14 cellular contexts compared by ENCODE assay signal in genomic region chr12:124563809-124564208, GRCh38. TPM values are rescaled to one million over a fixed set of nuclear protein-coding genes. Genes with fewer than 3 reads are reported as not detected.
DNase-seq lines count a peak whose midpoint lies in the region; ATAC-seq, FAIRE-seq and TF ChIP-seq lines count a peak whose summit lies in the region.
"Had no signal": no experiment of that assay in that cellular context is flagged by ENCODE, and none has a peak within 500 bp of the region (broad histone marks: within the 10 kb centered on the region; RNA-seq: fewer than 3 reads in every experiment).

No MANE protein-coding gene starts in this region.

- H4K20me1 ChIP-seq in HepG2 (ENCODE audit: insufficient read depth, low read length) (peaks cover 50% of the 10 kb centered on the region), K562 (replicated peaks; ENCODE audit: control insufficient read depth, insufficient read depth, low read length) (peaks cover 49% of the 10 kb centered on the region), GM23248 (ENCODE audit: insufficient read depth) (peaks cover 15% of the 10 kb centered on the region; the same call in 1 of the 2 replicates)

- H3K9ac ChIP-seq in HepG2 (ENCODE audit: insufficient read depth, low read depth, low read length) (no peak overlapping the region), K562 (ENCODE audit: insufficient read depth in 1 of 2, low read depth in 2 of 2, low read length in 2 of 2) (no peak overlapping the region), GM23248 (no peak overlapping the region)
- H3K9ac ChIP-seq: SK-N-SH had no signal

- in situ Hi-C loops in HepG2 (cut with HindIII; ENCODE audit: extremely low pct_ligation_motif_present, low pct_unique_long_range_greater_than_20kb) = no loop called here
- in situ Hi-C loops in K562 (cut with MboI) = no loop called here
- in situ Hi-C loops in GM23248 (cut with MboI) = no loop called here

- no peak overlapping the region for H3K4me3 ChIP-seq in HepG2 (replicated peaks in 1 of 3; ENCODE audit: insufficient read depth in 1 of 3, low read depth in 2 of 3, low read length in 3 of 3)
- H3K4me3 ChIP-seq in right lobe of liver = no peak overlapping the region
- no peak overlapping the region for H3K4me3 ChIP-seq in K562
- no peak overlapping the region for H3K4me3 ChIP-seq in vagina
- H3K4me3 ChIP-seq in GM23248 = no peak overlapping the region

- no peaks in the 10 kb centered on the region for H3K9me3 ChIP-seq in HepG2 (ENCODE audit: low read length)
- no peaks in the 10 kb centered on the region for H3K9me3 ChIP-seq in right lobe of liver
- H3K9me3 ChIP-seq in K562 (replicated peaks; ENCODE audit: control insufficient read depth, insufficient read depth, low read depth, low read length) = no peaks in the 10 kb centered on the region
- H3K9me3 ChIP-seq in vagina = no peaks in the 10 kb centered on the region
- H3K9me3 ChIP-seq in GM23248 (ENCODE audit: low read depth) = no peaks in the 10 kb centered on the region
- H3K9me3 ChIP-seq: SK-N-SH had no signal

- H3K4me1 Mint-ChIP-seq in naive B cell = peaks cover 40 to 51% (median 45%) of the 10 kb centered on the region in 3 donors

- BruUV-seq in HepG2 (replicated peaks; lab: Mats Ljungman, UMichigan) = TSS peak; percentile 36
- TSS peak; percentile 29 for BruUV-seq in K562 (replicated peaks; lab: Mats Ljungman, UMichigan)

- H3K9me3 Mint-ChIP-seq in naive B cell = peaks cover 0 to 3% (median 0%) of the 10 kb centered on the region in 7 donors

- peak overlapping the region in 2 of 6 donors; percentile 20 to 87 for H3K27ac Mint-ChIP-seq in naive B cell

- no peak for ATAC-seq in HepG2
- ATAC-seq in right lobe of liver = no peak
- ATAC-seq in K562 = no peak
- no peak for ATAC-seq in naive B cell (ENCODE audit: low read depth in 2 of 2)
- no peak for ATAC-seq in GM21447 (IDR thresholded peaks at IDR 0.05; ENCODE audit: unreplicated experiment)
- ATAC-seq: heart left ventricle, left lung had no signal

- TF ChIP-seq RAD21 in HepG2 (CRISPR knock-in tag; IDR thresholded peaks at IDR 0.05) (no peak), K562 (CRISPR knock-in tag; conservative IDR thresholded peaks at IDR 0.05 in 1 of 2, IDR thresholded peaks at IDR 0.05 in 1 of 2) (no peak)

- no peaks in the 10 kb centered on the region for H3K9me2 ChIP-seq in GM23248 (ENCODE audit: insufficient read depth)
- H3K9me2 ChIP-seq: SK-N-SH had no signal

- H2AFZ ChIP-seq in HepG2 (ENCODE audit: low read length) (no peak overlapping the region), K562 (ENCODE audit: low read depth, low read length) (no peak overlapping the region), GM23248 (no peak overlapping the region)

- peaks cover 0 to 3% of the 10 kb centered on the region in 2 experiments; a peak in 1 of 5 replicates for H3K27me3 ChIP-seq in HepG2 (ENCODE audit: control insufficient read depth in 1 of 2, insufficient read depth in 2 of 2, low read length in 2 of 2)
- H3K27me3 ChIP-seq in right lobe of liver = no peaks in the 10 kb centered on the region
- no peaks in the 10 kb centered on the region for H3K27me3 ChIP-seq in K562 (ENCODE audit: control insufficient read depth in 2 of 2, insufficient read depth in 2 of 2, low read length in 2 of 2)
- H3K27me3 ChIP-seq in vagina = no peaks in the 10 kb centered on the region
- no peaks in the 10 kb centered on the region for H3K27me3 ChIP-seq in GM23248 (replicated peaks; ENCODE audit: insufficient read depth)
- H3K27me3 ChIP-seq: heart left ventricle, left lung had no signal

- no peak for FAIRE-seq in HepG2 (lab: Jason Lieb, UNC)
- FAIRE-seq in K562 (lab: Jason Lieb, UNC) = no peak
- FAIRE-seq: small intestine had no signal

- WGBS in HepG2 (ENCODE audit: low lambda C conversion rate) = 95% methylated on average over 10 of the region's 10 CpGs
- 81% methylated on average over 7 of the region's 10 CpGs for WGBS in right lobe of liver (ENCODE audit: insufficient coverage, low coverage, low lambda C conversion rate, missing lambda C conversion rate)
- 79% methylated on average over 10 of the region's 10 CpGs for WGBS in K562 (ENCODE audit: insufficient coverage, low coverage, missing lambda C conversion rate)
- 79 to 80% methylated on average over 10 of the region's 10 CpGs for WGBS in GM23248 (ENCODE audit: low coverage in 1 of 2, low lambda C conversion rate in 2 of 2, missing lambda C conversion rate in 2 of 2), 2 experiments

- H3K27me3 Mint-ChIP-seq in naive B cell = no peaks in the 10 kb centered on the region

- H3K4me1 ChIP-seq in HepG2 (ENCODE audit: insufficient read depth, low read length) = peaks cover 19% of the 10 kb centered on the region
- peaks cover 0 to 19% (median 5%) of the 10 kb centered on the region in 4 donors for H3K4me1 ChIP-seq in right lobe of liver
- peaks cover 13 to 52% of the 10 kb centered on the region in 2 experiments for H3K4me1 ChIP-seq in K562 (replicated peaks in 1 of 2; ENCODE audit: control insufficient read depth in 2 of 2, insufficient read depth in 2 of 2, low read length in 2 of 2)
- H3K4me1 ChIP-seq in vagina = peaks cover 71% of the 10 kb centered on the region
- H3K4me1 ChIP-seq in GM23248 (ENCODE audit: insufficient read depth) = peaks cover 9% of the 10 kb centered on the region

- CTCF ChIA-PET in HepG2 (lab: Yijun Ruan, JAX; ENCODE audit: low intra/inter-chr PET ratio, low total read pairs) (no interaction called here), K562 (lab: Yijun Ruan, JAX; ENCODE audit: low intra/inter-chr PET ratio) (no interaction called here)

- H3K79me2 ChIP-seq in HepG2 (ENCODE audit: insufficient read depth, low read length) = peaks cover 69% of the 10 kb centered on the region
- H3K79me2 ChIP-seq in K562 (ENCODE audit: control insufficient read depth, insufficient read depth, low read length) = peaks cover 85% of the 10 kb centered on the region
- peaks cover 82% of the 10 kb centered on the region for H3K79me2 ChIP-seq in GM23248 (ENCODE audit: insufficient read depth)

- H3K9me1 ChIP-seq in K562 (ENCODE audit: control insufficient read depth, insufficient read depth, low read length) = no peaks in the 10 kb centered on the region

- H3K36me3 Mint-ChIP-seq in naive B cell = peaks cover 0 to 9% of the 10 kb centered on the region in 2 donors

- POLR2A ChIA-PET in HepG2 (lab: Yijun Ruan, JAX) (no interaction called here), K562 (lab: Yijun Ruan, JAX) (interaction anchor here (1.0 to 1.5 kb wide), 2 partner anchors 12 to 15 kb away, joined by 3 to 4 read pairs; no protein-coding TSS in a partner anchor)

- TF ChIP-seq CTCF in HepG2 (CRISPR knock-in tag; IDR thresholded peaks at IDR 0.05) = no peak
- TF ChIP-seq CTCF in right lobe of liver (IDR thresholded peaks at IDR 0.05) = no peak
- TF ChIP-seq CTCF in K562 (IDR thresholded peaks at IDR 0.05 in 2 of 3, conservative IDR thresholded peaks at IDR 0.05 in 1 of 3; ENCODE audit: insufficient read depth in 2 of 3, low read depth in 1 of 3, low read length in 3 of 3) = no peak
- no peak for TF ChIP-seq CTCF in vagina (IDR thresholded peaks at IDR 0.05)

- no peak for DNase-seq in HepG2 (ENCODE audit: low spot score)
- no peak for DNase-seq in right lobe of liver
- DNase-seq in K562 (ENCODE audit: extremely low read depth in 1 of 4, low spot score in 3 of 4) = no peak
- no peak for DNase-seq in naive B cell
- DNase-seq in vagina (ENCODE audit: extremely low spot score in 2 of 2) = no peak
- DNase-seq in GM23248 = no peak
- no peak for DNase-seq in C1 segment of cervical spinal cord (lab: John Stamatoyannopoulos, UW)
- DNase-seq: activated naive CD4-positive, alpha-beta T cell treated with anti-CD3 and anti-CD28 coated beads, Interleukin-2, amount 50 U/mL, for 16 hours; heart left ventricle; left lung; NCI-H2227 treated with DMSO at 0.1 percent for 48 hours; SK-N-SH; small intestine had no signal

- H3K27ac ChIP-seq in HepG2 (ENCODE audit: extremely low read length, insufficient read depth, low read length) = no peak overlapping the region
- no peak overlapping the region for H3K27ac ChIP-seq in right lobe of liver
- no peak overlapping the region for H3K27ac ChIP-seq in K562 (ENCODE audit: extremely low read depth, low read depth, low read length)
- peak overlapping the region; percentile 98 for H3K27ac ChIP-seq in vagina
- no peak overlapping the region for H3K27ac ChIP-seq in GM23248

- no peak for TF ChIP-seq EP300 in HepG2 (IDR thresholded peaks at IDR 0.05; ENCODE audit: low read depth in 2 of 2, low read length in 2 of 2)
- TF ChIP-seq EP300 in HepG2 (CRISPR knock-in tag; IDR thresholded peaks at IDR 0.05; ENCODE audit: borderline replicate concordance) = no peak
- TF ChIP-seq EP300 in K562 (IDR thresholded peaks at IDR 0.05; ENCODE audit: low read length) = no peak

- H3K4me2 ChIP-seq in HepG2 (ENCODE audit: low read depth, low read length) = no peak overlapping the region
- H3K4me2 ChIP-seq in K562 (ENCODE audit: insufficient read depth, low read length) = no peak overlapping the region
- H3K4me2 ChIP-seq in GM23248 (ENCODE audit: unreplicated experiment) = no peak overlapping the region
- H3K4me2 ChIP-seq: SK-N-SH had no signal

- H3K36me3 ChIP-seq in HepG2 (replicated peaks in 1 of 2; ENCODE audit: control insufficient read depth in 1 of 2, insufficient read depth in 2 of 2, low read length in 2 of 2) (no peaks in the 10 kb centered on the region), right lobe of liver (no peaks in the 10 kb centered on the region), K562 (ENCODE audit: control insufficient read depth, insufficient read depth, low read length) (peaks cover 13% of the 10 kb centered on the region; the same call in 1 of the 3 replicates), vagina (no peaks in the 10 kb centered on the region), GM23248 (ENCODE audit: low read depth) (no peaks in the 10 kb centered on the region)

- intact Hi-C loops in HepG2 (cut with micrococcal nuclease; ENCODE audit: unreplicated experiment) (loop anchor here (10.0 kb wide), 3 partner anchors 49 to 211 kb away; no protein-coding TSS in a partner anchor), right lobe of liver (cut with DNase I) (loop anchor here in 1 of 2 donors (10.0 kb wide), 1 partner anchor 201 kb away; no protein-coding TSS in a partner anchor), K562 (cut with micrococcal nuclease) (no loop called here), vagina (cut with DNase I) (no loop called here)

- TF ChIP-seq POLR2A in HepG2 (IDR thresholded peaks at IDR 0.05; ENCODE audit: insufficient read depth in 1 of 2, low read depth in 2 of 2, low read length in 2 of 2) (no peak), right lobe of liver (IDR thresholded peaks at IDR 0.05) (no peak), K562 (conservative IDR thresholded peaks at IDR 0.05) (no peak), vagina (IDR thresholded peaks at IDR 0.05) (no peak)

- H3K4me3 Mint-ChIP-seq in naive B cell = peak overlapping the region in 5 of 8 donors; percentile 32 to 90 (median 62)

- 0 out of 2 replicates have a peak, but pooled peaks cover 5% of the 10 kb centered on the region for H3F3A ChIP-seq in GM23248 (ENCODE audit: insufficient read depth)

RNA-seq across cellular contexts. Expression of gene NCOR2, which starts 3.6 kb away (rescaled TPM):
- total RNA-seq in HepG2 (2016; rRNA removed; fragmentation: Illumina TruSeq; extraction: Trizol) (5.7 and 6.1 TPM in 2 replicates), right lobe of liver (10 to 100 TPM; 38.1 to 87.5 (median 45.0) TPM), K562 (2014; rRNA removed) (18.2 and 22.3 TPM in 2 replicates), K562 (2014; rRNA removed; fragmentation: Illumina TruSeq; extraction: Trizol) (2.8 and 4.1 TPM in 2 replicates), K562 (2015; rRNA removed; fragmentation: Illumina TruSeq; extraction: Trizol) (8.1 and 8.4 TPM in 2 replicates), K562 (2021) (124 and 126 TPM in 2 replicates), vagina (120 TPM)
- 10.5 and 12.4 TPM in 2 replicates for total RNA-seq in HepG2 (2016; cell fraction: cytosol; rRNA removed; fragmentation: Illumina TruSeq; extraction: Trizol; ENCODE audit: low read depth)
- 5.6 and 7.1 TPM in 2 replicates for total RNA-seq in HepG2 (2016; cell fraction: insoluble cytoplasmic fraction; rRNA removed; fragmentation: Illumina TruSeq; extraction: Trizol)
- 15.2 and 16.6 TPM in 2 replicates for total RNA-seq in HepG2 (2016; cell fraction: membrane; rRNA removed; fragmentation: Illumina TruSeq; extraction: Trizol)
- total RNA-seq in HepG2 (2016; cell fraction: nucleus; rRNA removed; fragmentation: Illumina TruSeq; extraction: Trizol) = 12.4 and 13.1 TPM in 2 replicates
- polyA plus RNA-seq in HepG2 (2011; rRNA removed) (4.5 and 4.8 TPM in 2 replicates), K562 (2011; rRNA removed) (3.1 and 4.2 TPM in 2 replicates), K562 (2014; fragmentation: Illumina TruSeq; extraction: Trizol) (22.6 and 36.3 TPM in 2 replicates), K562 (2014; fragmentation: Nextera tagmentation; extraction: Ambion mirVana) (under 1 TPM; 0.18 to 0.20 TPM), K562 (2014; rRNA removed) (24.9 and 29.2 TPM in 2 replicates), naive B cell (ENCODE audit: low read depth in 6 of 6) (10 to 100 TPM in 1 of 6 donors, 1 to 10 TPM in 5; 2.4 to 15.8 (median 4.0) TPM), GM23248 (2016; fragmentation: Nextera tagmentation; extraction: Ambion mirVana) (40.8 and 43.5 TPM in 2 replicates)
- 2.8 and 4.1 TPM in 2 replicates for polyA plus RNA-seq in HepG2 (2011; cell fraction: cytosol; rRNA removed)
- 30.4 and 39.4 TPM in 2 replicates for polyA plus RNA-seq in HepG2 (2011; cell fraction: nucleus; rRNA removed)
- 32.8 and 41.1 TPM in 2 replicates for polyA plus RNA-seq in HepG2 (2012)
- polyA plus RNA-seq in HepG2 (2016; cell fraction: cytosol; fragmentation: Illumina TruSeq; extraction: Trizol; ENCODE audit: low read depth) = 2.8 and 3.1 TPM in 2 replicates
- 17.3 and 24.8 TPM in 2 replicates for polyA plus RNA-seq in HepG2 (2016; cell fraction: insoluble cytoplasmic fraction; fragmentation: Illumina TruSeq; extraction: Trizol; ENCODE audit: low read depth)
- 7.1 and 8.9 TPM in 2 replicates for polyA plus RNA-seq in HepG2 (2016; cell fraction: membrane; fragmentation: Illumina TruSeq; extraction: Trizol; ENCODE audit: low read depth)
- 43.0 and 54.1 TPM in 2 replicates for polyA plus RNA-seq in HepG2 (2016; cell fraction: nucleus; fragmentation: Illumina TruSeq; extraction: Trizol; ENCODE audit: insufficient read depth, low read depth)
- 21.9 and 23.2 TPM in 2 replicates for polyA minus RNA-seq in HepG2 (2011; rRNA and poly(A)+ RNA removed; ENCODE audit: low replicate concordance)
- polyA minus RNA-seq in HepG2 (2011; cell fraction: cytosol; rRNA and poly(A)+ RNA removed) = 16.5 and 17.0 TPM in 2 replicates
- 20.9 and 22.6 TPM in 2 replicates for polyA minus RNA-seq in HepG2 (2011; cell fraction: nucleus; rRNA and poly(A)+ RNA removed)
- total RNA-seq in K562 (2011; cell fraction: chromatin; rRNA removed; ENCODE audit: low replicate concordance) = 66.7 and 165 TPM in 2 replicates
- total RNA-seq in K562 (2011; cell fraction: nucleolus; rRNA removed) = 51.9 and 54.2 TPM in 2 replicates
- total RNA-seq in K562 (2011; cell fraction: nucleoplasm; rRNA removed) = 57.6 and 83.1 TPM in 2 replicates
- 4.1 and 9.7 TPM in 2 replicates for polyA plus RNA-seq in K562 (2011; cell fraction: cytosol; rRNA removed)
- 20.4 and 29.6 TPM in 2 replicates for polyA plus RNA-seq in K562 (2011; cell fraction: nucleus; rRNA removed)
- 56.5 and 65.0 TPM in 2 replicates for polyA plus RNA-seq in K562 (2012)
- 7.3 and 9.9 TPM in 2 replicates for polyA minus RNA-seq in K562 (2011; rRNA and poly(A)+ RNA removed)
- polyA minus RNA-seq in K562 (2011; cell fraction: cytosol; rRNA and poly(A)+ RNA removed) = 27.1 and 60.8 TPM in 2 replicates
- 18.8 and 19.2 TPM in 2 replicates for polyA minus RNA-seq in K562 (2011; cell fraction: nucleus; rRNA and poly(A)+ RNA removed)
- total RNA-seq in GM23248 (2014; rRNA removed; shearing (Covaris generic)) = 37.7 and 66.0 TPM in 2 replicates

Comparison
In these comparisons a context has a peak if more than half of its experiments do, and no peak if none do; other contexts are left out.
1. Of the 241 proteins assayed by ChIP-seq in both HepG2 and K562: peak only in HepG2: none; only in K562: ADNP, CBX1, CHD4, HDAC2, KDM1A, PTBP1 and 1 more; in both: ZFP36 and ZKSCAN1; in neither: 232.